Comparison of ENCODE assay signal across 24 cellular contexts in the genomic region with DNA sequence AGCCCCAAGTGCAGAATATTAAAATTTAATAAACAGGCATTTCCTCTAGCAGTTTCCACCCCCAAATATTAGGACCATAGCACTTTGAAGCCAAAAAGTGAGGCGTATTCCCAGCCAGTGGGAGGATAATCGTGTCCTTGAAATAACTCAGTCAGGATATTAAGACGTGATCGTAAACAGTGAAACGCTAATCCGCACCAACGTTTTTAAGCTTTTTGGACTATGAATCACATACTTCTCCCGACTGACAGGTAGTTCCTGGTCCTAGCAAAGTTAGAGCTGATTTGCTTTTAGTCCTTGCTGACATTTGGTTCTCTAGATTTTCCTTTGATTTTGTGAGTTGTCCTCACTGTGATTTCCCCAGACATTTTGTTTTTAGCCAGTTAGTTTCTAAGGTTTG.
A peak's percentile ranks its signal among the peaks of the same experiment; 100 is the strongest.
DNase-seq lines count a peak whose midpoint lies in the region; ATAC-seq and TF ChIP-seq lines count a peak whose summit lies in the region.
"Had no signal": no experiment of that assay in that cellular context is flagged by ENCODE, and none has a peak within 500 bp of the region (broad histone marks: within the 10 kb centered on the region; RNA-seq: fewer than 3 reads in every experiment).

No MANE protein-coding gene starts in this region.

- H2AFZ ChIP-seq in ACC112 (ENCODE audit: low read length, unreplicated experiment): no peak overlapping the region
- H2AFZ ChIP-seq: GM23248 had no signal

- DNase-seq in NCI-H82 treated with DMSO at 0.1 percent for 48 hours (lab: John Stamatoyannopoulos, UW; ENCODE audit: unreplicated experiment) (peak; percentile 94), esophagus squamous epithelium (lab: John Stamatoyannopoulos, UW) (no peak), omental fat pad (ENCODE audit: low spot score) (no peak)
- no peak for DNase-seq in activated CD4-positive, alpha-beta memory T cell treated with anti-CD3 and anti-CD28 coated beads for 36 hours
- DNase-seq in activated CD8-positive, alpha-beta memory T cell treated with anti-CD3 and anti-CD28 coated beads, Interleukin-2, amount 10 ng/mL, durations not matched to agents 7 days and 5 days: no peak
- DNase-seq: 8988T; activated CD4-positive, alpha-beta T cell treated with anti-CD3 and anti-CD28 coated beads, Interleukin-2, amount 50 U/mL, for 1 hour; activated CD8-positive, alpha-beta memory T cell treated with anti-CD3 and anti-CD28 coated beads, Interleukin-2, amount 50 U/mL, for 48 hours; activated effector memory CD4-positive, alpha-beta T cell treated with Interleukin-2 at 50 U/mL for 16 hours; activated naive CD8-positive, alpha-beta T cell treated with anti-CD3 and anti-CD28 coated beads for 36 hours; COR-L47; dorsolateral prefrontal cortex; gastrocnemius medialis; mucosa of descending colon; NCI-H146; NCI-H510A; posterior cingulate gyrus had no signal

- H3K36me3 Mint-ChIP-seq in activated CD4-positive, alpha-beta memory T cell treated with anti-CD3 and anti-CD28 coated beads for 36 hours: no peaks in the 10 kb centered on the region
- H3K36me3 Mint-ChIP-seq in activated CD8-positive, alpha-beta memory T cell treated with anti-CD3 and anti-CD28 coated beads, Interleukin-2, amount 10 ng/mL, durations not matched to agents 7 days and 5 days: peaks cover 1% of the 10 kb centered on the region
- H3K36me3 Mint-ChIP-seq: type B pancreatic cell had no signal

- peaks cover 23% of the 10 kb centered on the region for H3K4me1 Mint-ChIP-seq in activated CD4-positive, alpha-beta memory T cell treated with anti-CD3 and anti-CD28 coated beads for 36 hours (ENCODE audit: low read depth)
- H3K4me1 Mint-ChIP-seq in activated CD8-positive, alpha-beta memory T cell treated with anti-CD3 and anti-CD28 coated beads, Interleukin-2, amount 10 ng/mL, durations not matched to agents 7 days and 5 days: peaks cover 18% of the 10 kb centered on the region

- intact Hi-C loops in esophagus squamous epithelium (cut with DNase I): no loop called here
- intact Hi-C loops in activated CD4-positive, alpha-beta memory T cell treated with anti-CD3 and anti-CD28 coated beads for 36 hours (cut with micrococcal nuclease): no loop called here

- no peaks in the 10 kb centered on the region for H3K27me3 ChIP-seq in ACC112 (ENCODE audit: insufficient read depth, low read length)
- H3K27me3 ChIP-seq in esophagus squamous epithelium: no peaks in the 10 kb centered on the region
- H3K27me3 ChIP-seq: dorsolateral prefrontal cortex, gastrocnemius medialis had no signal

- CTCF ChIA-PET in activated CD4-positive, alpha-beta memory T cell treated with anti-CD3 and anti-CD28 coated beads for 36 hours (lab: Charles Lee): no interaction called here
- CTCF ChIA-PET in activated CD8-positive, alpha-beta memory T cell treated with anti-CD3 and anti-CD28 coated beads, Interleukin-2, amount 10 ng/mL, durations not matched to agents 7 days and 5 days (lab: Charles Lee): interaction anchor here (1.2 kb wide), 1 partner anchor 34 kb away, joined by 4 read pairs; no protein-coding TSS in a partner anchor

- TF ChIP-seq CTCF in esophagus squamous epithelium (IDR thresholded peaks at IDR 0.05) (no peak), omental fat pad (IDR thresholded peaks at IDR 0.05) (no peak)

- H3K9me3 Mint-ChIP-seq in activated CD4-positive, alpha-beta memory T cell treated with anti-CD3 and anti-CD28 coated beads for 36 hours: no peaks in the 10 kb centered on the region
- peaks cover 2% of the 10 kb centered on the region for H3K9me3 Mint-ChIP-seq in activated CD8-positive, alpha-beta memory T cell treated with anti-CD3 and anti-CD28 coated beads, Interleukin-2, amount 10 ng/mL, durations not matched to agents 7 days and 5 days (ENCODE audit: low read depth)
- H3K9me3 Mint-ChIP-seq: type B pancreatic cell had no signal

- H3K9me3 ChIP-seq in esophagus squamous epithelium: no peaks in the 10 kb centered on the region
- H3K9me3 ChIP-seq: gastrocnemius medialis, mucosa of descending colon had no signal

- H3K27ac ChIP-seq in ACC112 (ENCODE audit: low read depth, low read length): peak overlapping the region; percentile 37
- peak overlapping the region in 3 of 4 donors; percentile 54 to 79 (median 73) for H3K27ac ChIP-seq in esophagus squamous epithelium
- H3K27ac ChIP-seq: gastrocnemius medialis, KMS-11, SK-N-MC had no signal

- H3K4me3 ChIP-seq in ACC112 (ENCODE audit: low read depth, low read length) (no peak overlapping the region), esophagus squamous epithelium (no peak overlapping the region)
- H3K4me3 ChIP-seq: dorsolateral prefrontal cortex, gastrocnemius medialis, GM23248, mucosa of descending colon, SK-N-MC had no signal

- H3K4me3 Mint-ChIP-seq in activated CD4-positive, alpha-beta memory T cell treated with anti-CD3 and anti-CD28 coated beads for 36 hours: no peak overlapping the region
- no peak overlapping the region for H3K4me3 Mint-ChIP-seq in activated CD8-positive, alpha-beta memory T cell treated with anti-CD3 and anti-CD28 coated beads, Interleukin-2, amount 10 ng/mL, durations not matched to agents 7 days and 5 days
- H3K4me3 Mint-ChIP-seq: activated naive CD8-positive, alpha-beta T cell treated with anti-CD3 and anti-CD28 coated beads for 36 hours; type B pancreatic cell had no signal

- peaks cover 24% of the 10 kb centered on the region for H3K4me1 ChIP-seq in ACC112 (ENCODE audit: control insufficient read depth, insufficient read depth, low read length, unreplicated experiment)
- peaks cover 12 to 66% (median 15%) of the 10 kb centered on the region in 3 donors for H3K4me1 ChIP-seq in esophagus squamous epithelium

- 37 to 41% methylated on average over 8 of the region's 8 CpGs for WGBS in esophagus squamous epithelium, 2 donors

- H3K36me3 ChIP-seq in ACC112 (ENCODE audit: insufficient read depth, low read length): no peaks in the 10 kb centered on the region
- H3K36me3 ChIP-seq in esophagus squamous epithelium: no peaks in the 10 kb centered on the region
- H3K36me3 ChIP-seq: gastrocnemius medialis had no signal

- H3K27me3 Mint-ChIP-seq in activated CD4-positive, alpha-beta memory T cell treated with anti-CD3 and anti-CD28 coated beads for 36 hours: no peaks in the 10 kb centered on the region
- no peaks in the 10 kb centered on the region for H3K27me3 Mint-ChIP-seq in activated CD8-positive, alpha-beta memory T cell treated with anti-CD3 and anti-CD28 coated beads, Interleukin-2, amount 10 ng/mL, durations not matched to agents 7 days and 5 days
- H3K27me3 Mint-ChIP-seq: type B pancreatic cell had no signal

- no peak for TF ChIP-seq POLR2A in esophagus squamous epithelium (IDR thresholded peaks at IDR 0.05)

- ATAC-seq in omental fat pad (ENCODE audit: low FRiP score): peak; percentile 74
- ATAC-seq in HG03521 (IDR thresholded peaks at IDR 0.05; ENCODE audit: unreplicated experiment): no peak
- no peak for ATAC-seq in HG02970 (IDR thresholded peaks at IDR 0.05; ENCODE audit: low FRiP score, unreplicated experiment)
- ATAC-seq in activated CD8-positive, alpha-beta memory T cell treated with anti-CD3 and anti-CD28 coated beads, Interleukin-2, amount 10 ng/mL, durations not matched to agents 7 days and 5 days: no peak
- ATAC-seq: gastrocnemius medialis had no signal

- H3K27ac Mint-ChIP-seq in activated CD4-positive, alpha-beta memory T cell treated with anti-CD3 and anti-CD28 coated beads for 36 hours: no peak overlapping the region
- no peak overlapping the region for H3K27ac Mint-ChIP-seq in activated CD8-positive, alpha-beta memory T cell treated with anti-CD3 and anti-CD28 coated beads, Interleukin-2, amount 10 ng/mL, durations not matched to agents 7 days and 5 days
- H3K27ac Mint-ChIP-seq: activated naive CD8-positive, alpha-beta T cell treated with anti-CD3 and anti-CD28 coated beads for 36 hours; type B pancreatic cell had no signal

- POLR2A ChIA-PET in activated CD4-positive, alpha-beta memory T cell treated with anti-CD3 and anti-CD28 coated beads for 36 hours (lab: Charles Lee): no interaction called here

- no peaks in the 10 kb centered on the region for H3K79me2 ChIP-seq in ACC112 (ENCODE audit: control insufficient read depth, insufficient read depth, low read length, unreplicated experiment)
